ENCODE assay signal across 8 cellular contexts in genomic region chr17:5500247-5500803, GRCh38. TPM values are rescaled to one million over a fixed set of nuclear protein-coding genes. Genes with fewer than 3 reads are reported as not detected.
DNase-seq lines count a peak whose midpoint lies in the region; ATAC-seq and TF ChIP-seq lines count a peak whose summit lies in the region.

No MANE protein-coding gene starts in this region.

- ATAC-seq in activated T-cell treated with anti-CD3 and anti-CD28 coated beads, Interleukin-2, amount 50 U/mL, for 4 hours, result peak; percentile 39 to 46
- ATAC-seq in HG02763 (IDR thresholded peaks at IDR 0.05; ENCODE audit: unreplicated experiment) (no peak), HG03565 (IDR thresholded peaks at IDR 0.05; ENCODE audit: unreplicated experiment) (no peak)

- H3K4me3 Mint-ChIP-seq in activated T-cell treated with anti-CD3 and anti-CD28 coated beads, Interleukin-2, amount 50 U/mL, for 4 hours, result peak overlapping the region; percentile 95

- peaks cover 5% of the 10 kb centered on the region for H3K36me3 Mint-ChIP-seq in activated T-cell treated with anti-CD3 and anti-CD28 coated beads, Interleukin-2, amount 50 U/mL, for 4 hours (ENCODE audit: insufficient read depth)

- H3K9me3 Mint-ChIP-seq in activated T-cell treated with anti-CD3 and anti-CD28 coated beads, Interleukin-2, amount 50 U/mL, for 4 hours, result no peaks in the 10 kb centered on the region

- H3K4me1 Mint-ChIP-seq in activated T-cell treated with anti-CD3 and anti-CD28 coated beads, Interleukin-2, amount 50 U/mL, for 4 hours (ENCODE audit: low read depth), result peaks cover 18% of the 10 kb centered on the region

- H3K27me3 ChIP-seq in right atrium auricular region (no peaks in the 10 kb centered on the region), skeletal muscle tissue (ENCODE audit: control insufficient read depth in 3 of 3, insufficient read depth in 3 of 3, low read length in 3 of 3) (peaks cover 10 to 18% (median 13%) of the 10 kb centered on the region in 3 donors)

- H3K4me3 ChIP-seq in right atrium auricular region (peak overlapping the region; percentile 48 to 61), skeletal muscle tissue (ENCODE audit: low read length in 3 of 3) (peak overlapping the region; percentile 48 to 62 (median 62))

- no peak overlapping the region for H3K27ac ChIP-seq in right atrium auricular region
- no peak overlapping the region for H3K27ac ChIP-seq in skeletal muscle tissue (ENCODE audit: low read depth, low read length)

- H3K9me3 ChIP-seq in right atrium auricular region (no peaks in the 10 kb centered on the region), skeletal muscle tissue (ENCODE audit: control insufficient read depth in 3 of 3, low read length in 3 of 3) (no peaks in the 10 kb centered on the region)

- DNase-seq in NCI-H82 (lab: John Stamatoyannopoulos, UW) (peak; percentile 40), NCI-H82 treated with DMSO at 0.1 percent for 48 hours (lab: John Stamatoyannopoulos, UW; ENCODE audit: unreplicated experiment) (no peak), right atrium auricular region (ENCODE audit: low spot score) (no peak)
- DNase-seq in activated T-cell treated with anti-CD3 and anti-CD28 coated beads, Interleukin-2, amount 50 U/mL, for 4 hours, result no peak
- DNase-seq in activated effector memory CD4-positive, alpha-beta T cell treated with anti-CD3 and anti-CD28 coated beads, Interleukin-2, amount 50 U/mL, for 16 hours, result no peak

- H3K9ac ChIP-seq in skeletal muscle tissue (ENCODE audit: low read depth in 1 of 3, low read length in 3 of 3), result peak overlapping the region in 2 of 3 donors; percentile 32 to 50

- H3K27me3 Mint-ChIP-seq in activated T-cell treated with anti-CD3 and anti-CD28 coated beads, Interleukin-2, amount 50 U/mL, for 4 hours (ENCODE audit: low read depth), result no peaks in the 10 kb centered on the region

- H3K4me1 ChIP-seq in right atrium auricular region, result peaks cover 0 to 18% of the 10 kb centered on the region in 2 donors
- peaks cover 7 to 10% (median 8%) of the 10 kb centered on the region in 3 donors for H3K4me1 ChIP-seq in skeletal muscle tissue (ENCODE audit: control insufficient read depth in 3 of 3, insufficient read depth in 3 of 3, low read length in 3 of 3)

- no peaks in the 10 kb centered on the region for H3K36me3 ChIP-seq in right atrium auricular region
- H3K36me3 ChIP-seq in skeletal muscle tissue (ENCODE audit: control insufficient read depth in 3 of 3, insufficient read depth in 3 of 3, low read length in 3 of 3), result no peaks in the 10 kb centered on the region

- TF ChIP-seq CTCF in right atrium auricular region (IDR thresholded peaks at IDR 0.05), result no peak

RNA-seq across cellular contexts. Expression of gene MIS12, which starts 14.0 kb away (rescaled TPM):
- 10 to 100 TPM; 35.9 to 38.1 (median 37.2) TPM for total RNA-seq in activated T-cell treated with anti-CD3 and anti-CD28 coated beads, Interleukin-2, amount 50 U/mL, for 4 hours
- 10 to 100 TPM in 1 of 2 donors, 1 to 10 TPM in 1; 6.6 to 11.4 TPM for total RNA-seq in right atrium auricular region
- 25.6 TPM for total RNA-seq in skeletal muscle tissue

RNA-seq across cellular contexts. Expression of gene DERL2, which starts 14.3 kb away (rescaled TPM):
- 10 to 100 TPM; 77.3 to 90.3 (median 82.1) TPM for total RNA-seq in activated T-cell treated with anti-CD3 and anti-CD28 coated beads, Interleukin-2, amount 50 U/mL, for 4 hours
- total RNA-seq in right atrium auricular region (10 to 100 TPM; 10.9 to 20.8 TPM), skeletal muscle tissue (26.1 TPM)

RNA-seq across cellular contexts. Expression of gene DHX33, which starts 31.5 kb away (rescaled TPM):
- 10 to 100 TPM; 54.1 to 59.9 (median 58.0) TPM for total RNA-seq in activated T-cell treated with anti-CD3 and anti-CD28 coated beads, Interleukin-2, amount 50 U/mL, for 4 hours
- total RNA-seq in right atrium auricular region (1 to 10 TPM; 5.6 to 5.8 TPM), skeletal muscle tissue (7.3 TPM)

Comparison
In these comparisons a context has a peak if more than half of its experiments do, and no peak if none do; other contexts are left out.
1. ATAC-seq: peak in activated T-cell treated with anti-CD3 and anti-CD28 coated beads, Interleukin-2, amount 50 U/mL, for 4 hours (2 of 2); none in HG02763 (single experiment) and HG03565 (single experiment).